12 cellular contexts compared by ENCODE assay signal in genomic region chr19:1671716-1672037, GRCh38. TPM values are rescaled to one million over a fixed set of nuclear protein-coding genes. Genes with fewer than 3 reads are reported as not detected.
DNase-seq lines count a peak whose midpoint lies in the region; ATAC-seq, FAIRE-seq and TF ChIP-seq lines count a peak whose summit lies in the region.
"Had no signal": no experiment of that assay in that cellular context is flagged by ENCODE, and none has a peak within 500 bp of the region (broad histone marks: within the 10 kb centered on the region; RNA-seq: fewer than 3 reads in every experiment).

No MANE protein-coding gene starts in this region.

- TF ChIP-seq CTCF in GM06990 (IDR thresholded peaks at IDR 0.05; ENCODE audit: insufficient read depth, low read length, poor library complexity, severe bottlenecking) (no peak), pancreas (IDR thresholded peaks at IDR 0.05) (no peak), CD14-positive monocyte (IDR thresholded peaks at IDR 0.05) (no peak)

- H3K4me3 ChIP-seq in GM06990 (replicated peaks; ENCODE audit: low read depth, low read length) (peak overlapping the region; percentile 56), pancreas (peak overlapping the region in 1 of 4 donors; percentile 28)

- H3K4me1 Mint-ChIP-seq in T-helper 17 cell (peaks cover 16% of the 10 kb centered on the region), CD14-positive monocyte (peaks cover 18% of the 10 kb centered on the region)

- peaks cover 0 to 18% (median 10%) of the 10 kb centered on the region in 3 donors for H3K4me1 ChIP-seq in pancreas

- H3K9me3 Mint-ChIP-seq in CD14-positive monocyte: peaks cover 0 to 17% (median 1%) of the 10 kb centered on the region in 7 donors

- WGBS in pancreas, 2 donors: 5 to 6% methylated on average over 15 to 17 of the region's 17 CpGs

- H3K36me3 Mint-ChIP-seq in T-helper 17 cell (ENCODE audit: low read depth): peaks cover 6% of the 10 kb centered on the region
- peaks cover 0 to 4% of the 10 kb centered on the region in 2 donors for H3K36me3 Mint-ChIP-seq in CD14-positive monocyte

- intact Hi-C loops in left colon (cut with DNase I, micrococcal nuclease) (loop anchor here (10.0 kb wide), 2 partner anchors 93 to 127 kb away; no protein-coding TSS in a partner anchor), pancreas (cut with DNase I) (loop anchor here in 1 of 3 donors (5.0 kb wide), 2 partner anchors 96 to 124 kb away; no protein-coding TSS in a partner anchor), CD14-positive monocyte (cut with micrococcal nuclease) (loop anchor here (5.0 kb wide), 1 partner anchor 124 kb away; no protein-coding TSS in a partner anchor)

- H3K27ac Mint-ChIP-seq in T-helper 17 cell (no peak overlapping the region), CD14-positive monocyte (no peak overlapping the region)

- no peak overlapping the region for H3K27ac ChIP-seq in pancreas
- H3K27ac ChIP-seq: cardiac muscle cell had no signal

- H3K27me3 ChIP-seq in GM06990 (replicated peaks; ENCODE audit: control insufficient read depth, insufficient read depth, low read length) (no peaks in the 10 kb centered on the region; the same call in 1 of the 2 replicates), pancreas (peaks cover 0 to 11% (median 5%) of the 10 kb centered on the region in 4 donors)

- ATAC-seq in T-helper 17 cell (no peak), left colon (peak; percentile 30), pancreas (no peak), HG03097 (IDR thresholded peaks at IDR 0.05; ENCODE audit: low FRiP score, unreplicated experiment) (no peak)

- peak; percentile 71 for DNase-seq in GM06990 (ENCODE audit: extremely low read depth, insufficient read length)
- peak; percentile 38 for DNase-seq in HK-2 (ENCODE audit: unreplicated experiment)
- DNase-seq in T-helper 17 cell: no peak
- no peak for DNase-seq in left colon
- no peak for DNase-seq in SW480 (ENCODE audit: low spot score)
- DNase-seq in pancreas: no peak
- no peak for DNase-seq in CD14-positive monocyte (ENCODE audit: low spot score)
- DNase-seq: midbrain, NCI-H1436, small intestine had no signal

- H3K27me3 Mint-ChIP-seq in T-helper 17 cell (peaks cover 52% of the 10 kb centered on the region), CD14-positive monocyte (ENCODE audit: low read depth in 3 of 3) (peaks cover 61 to 93% (median 64%) of the 10 kb centered on the region in 3 donors)

- H3K9me3 ChIP-seq in T-helper 17 cell (ENCODE audit: control insufficient read depth, low read length, poor library complexity, severe bottlenecking) (no peaks in the 10 kb centered on the region), pancreas (no peaks in the 10 kb centered on the region)

- H3K36me3 ChIP-seq in GM06990 (ENCODE audit: control insufficient read depth, insufficient read depth, low read length) (no peaks in the 10 kb centered on the region), pancreas (no peaks in the 10 kb centered on the region)
- H3K36me3 ChIP-seq: cardiac muscle cell had no signal

- H3K4me3 Mint-ChIP-seq in T-helper 17 cell: peak overlapping the region; percentile 31
- H3K4me3 Mint-ChIP-seq in CD14-positive monocyte: peak overlapping the region in 1 of 2 donors; percentile 60

- FAIRE-seq in pancreas (lab: Jason Lieb, UNC): no peak
- FAIRE-seq: small intestine had no signal

RNA-seq across cellular contexts. Expression of gene TCF3, which starts 19.3 kb away (rescaled TPM):
- total RNA-seq in T-helper 17 cell (10 to 100 TPM; 46.9 to 47.4 TPM), left colon (10 to 100 TPM; 64.1 to 64.7 TPM), pancreas (10 to 100 TPM; 19.8 to 41.9 (median 24.8) TPM)
- polyA plus RNA-seq in pancreas (10 to 100 TPM; 32.3 to 32.4 TPM), CD14-positive monocyte (1 to 10 TPM; 2.4 to 3.3 TPM)

Comparison
In these comparisons a context has a peak if more than half of its experiments do, and no peak if none do; other contexts are left out.
1. DNase-seq: peak in GM06990 (single experiment) and HK-2 (single experiment); none in T-helper 17 cell (0 of 3), left colon (0 of 2), SW480 (single experiment), pancreas (0 of 6) and CD14-positive monocyte (single experiment).